8 cellular contexts compared by ENCODE assay signal in genomic region chr19:14090509-14091085, GRCh38.
A peak's percentile ranks its signal among the peaks of the same experiment; 100 is the strongest.
DNase-seq lines count a peak whose midpoint lies in the region; ATAC-seq, FAIRE-seq and TF ChIP-seq lines count a peak whose summit lies in the region.

SAMD1 (minus strand) TSS chr19:14090751.

- no peak for TF ChIP-seq CTCF in epithelial cell of esophagus (IDR thresholded peaks at IDR 0.05; ENCODE audit: insufficient read depth, low read depth, low read length, missing control alignments)

- DNase-seq in AG08396 (ENCODE audit: low spot score) (peak; percentile 93), GM19239 (ENCODE audit: insufficient read length, low spot score) (peak; percentile 81), NOMO-1 treated with dmso at 0.1 percent for 144 hours (lab: John Stamatoyannopoulos, UW; ENCODE audit: unreplicated experiment) (peak; percentile 79), activated T-cell treated with anti-CD3 and anti-CD28 coated beads for 1 hour (ENCODE audit: low read depth) (peak; percentile 85), epithelial cell of esophagus (ENCODE audit: low read depth) (peak; percentile 87), middle frontal gyrus (ENCODE audit: extremely low spot score, low spot score) (peak; percentile 33)
- peak; percentile 64 for DNase-seq in stimulated activated CD8-positive, alpha-beta memory T cell treated with anti-CD3 and anti-CD28 coated beads, Interleukin-15, amount 100 ng/mL, for 24 hours (ENCODE audit: low read depth)

- H3K4me3 ChIP-seq in epithelial cell of esophagus (ENCODE audit: low read length) = peak within 1 kb of the TSS; percentile 78

- peak; percentile 33 for ATAC-seq in HG03442 (IDR thresholded peaks at IDR 0.05; ENCODE audit: unreplicated experiment)

- FAIRE-seq in GM19239 (lab: Jason Lieb, UNC) = no peak

Comparison
In these comparisons a context has a peak if more than half of its experiments do, and no peak if none do; other contexts are left out.
1. Peak in every context shown above with its lines: DNase-seq, ATAC-seq and H3K4me3 ChIP-seq.
2. DNase-seq: peak in every context shown above with its lines; median percentile 93 in AG08396; 87 in epithelial cell of esophagus; 85 in activated T-cell treated with anti-CD3 and anti-CD28 coated beads for 1 hour; 81 in GM19239; 79 in NOMO-1 treated with dmso at 0.1 percent for 144 hours; 64 in stimulated activated CD8-positive, alpha-beta memory T cell treated with anti-CD3 and anti-CD28 coated beads, Interleukin-15, amount 100 ng/mL, for 24 hours; 33 in middle frontal gyrus.